Comparison of ENCODE assay signal across 8 cellular contexts in the genomic region with DNA sequence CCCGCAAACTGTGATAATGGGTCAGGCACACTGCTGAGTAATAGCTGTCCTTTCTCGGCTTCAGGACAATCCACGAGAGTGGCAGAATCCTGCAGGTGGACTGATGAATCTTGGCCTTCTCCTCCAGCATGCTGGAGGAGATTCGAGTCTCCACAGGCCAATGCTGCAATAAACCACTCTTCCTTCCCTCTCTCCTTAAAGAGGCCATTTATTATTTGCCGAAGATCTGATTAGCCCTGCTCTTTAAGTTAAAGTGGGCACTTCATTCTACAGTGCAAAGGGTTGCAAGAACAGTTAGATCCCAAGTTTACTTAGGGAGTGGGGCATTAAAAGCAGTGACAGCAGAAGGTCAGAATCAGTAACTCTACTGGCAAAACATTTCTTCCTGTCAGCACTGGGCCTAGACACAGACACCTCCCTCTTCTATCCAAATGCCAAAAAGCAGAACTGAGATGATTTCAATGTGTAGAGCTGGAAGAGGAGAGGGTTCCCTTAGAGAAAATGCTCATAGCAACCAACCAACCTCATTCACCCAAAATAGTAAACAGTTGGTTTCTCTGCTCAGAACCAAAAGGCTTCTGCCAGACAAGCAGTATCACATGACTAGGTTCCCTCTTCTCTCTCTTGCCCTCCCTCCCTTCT.
A peak's percentile ranks its signal among the peaks of the same experiment; 100 is the strongest.
DNase-seq lines count a peak whose midpoint lies in the region; ATAC-seq and TF ChIP-seq lines count a peak whose summit lies in the region.

No MANE protein-coding gene starts in this region.

- no peaks in the 10 kb centered on the region for H3K9me3 ChIP-seq in colonic mucosa

- peak overlapping the region; percentile 60 to 90 (median 78) for H3K27ac Mint-ChIP-seq in naive thymus-derived CD8-positive, alpha-beta T cell

- intact Hi-C loops in colonic mucosa (cut with DNase I), result no loop called here

- peaks cover 0 to 13% (median 3%) of the 10 kb centered on the region in 3 donors for H3K36me3 Mint-ChIP-seq in naive thymus-derived CD8-positive, alpha-beta T cell

- H3K36me3 ChIP-seq in colonic mucosa, result no peaks in the 10 kb centered on the region

- no peaks in the 10 kb centered on the region for H3K27me3 ChIP-seq in colonic mucosa

- POLR2A ChIA-PET in naive thymus-derived CD8-positive, alpha-beta T cell (lab: Charles Lee), result interaction anchor here (0.6 kb wide), 1 partner anchor 28 kb away, joined by 4 read pairs; no protein-coding TSS in a partner anchor

- no peak for TF ChIP-seq CTCF in colonic mucosa (IDR thresholded peaks at IDR 0.05)

- H3K27ac ChIP-seq in colonic mucosa, result peak overlapping the region; percentile 25

- H3K4me3 ChIP-seq in colonic mucosa, result no peak overlapping the region

- no peaks in the 10 kb centered on the region for H3K9me3 Mint-ChIP-seq in naive thymus-derived CD8-positive, alpha-beta T cell

- H3K9ac ChIP-seq in colonic mucosa (ENCODE audit: low read depth in 2 of 2, low read length in 2 of 2), result peak overlapping the region; percentile 13 to 39

- peak; percentile 65 for DNase-seq in M059J (ENCODE audit: low read depth)
- DNase-seq in colonic mucosa, result no peak
- peak in 4 of 10 donors; percentile 5 to 43 (median 20) for DNase-seq in naive thymus-derived CD8-positive, alpha-beta T cell
- no peak for DNase-seq in NCI-H2107 treated with DMSO at 0.1 percent for 48 hours (lab: John Stamatoyannopoulos, UW; ENCODE audit: unreplicated experiment)
- DNase-seq in NCI-H1048 (lab: John Stamatoyannopoulos, UW), result no peak
- no peak for DNase-seq in stimulated activated naive CD4-positive, alpha-beta T cell treated with Interleukin-2 at 50 U/mL for 16 hours (lab: John Stamatoyannopoulos, UW)

- ATAC-seq in GM18499 (IDR thresholded peaks at IDR 0.05; ENCODE audit: insufficient read depth, unreplicated experiment) (peak; percentile 77), GM21723 (IDR thresholded peaks at IDR 0.05; ENCODE audit: unreplicated experiment) (peak; percentile 92)
- ATAC-seq in naive thymus-derived CD8-positive, alpha-beta T cell, result peak; percentile 81 to 86

- H3K4me3 Mint-ChIP-seq in naive thymus-derived CD8-positive, alpha-beta T cell, result peak overlapping the region in 2 of 10 donors; percentile 33 to 36

- no peaks in the 10 kb centered on the region for H3K4me1 ChIP-seq in colonic mucosa

- no peaks in the 10 kb centered on the region for H3K27me3 Mint-ChIP-seq in naive thymus-derived CD8-positive, alpha-beta T cell

- peaks cover 12 to 47% (median 40%) of the 10 kb centered on the region in 4 donors for H3K4me1 Mint-ChIP-seq in naive thymus-derived CD8-positive, alpha-beta T cell
